In genomic region chr2:34547900-34548299, GRCh38 we compare ENCODE assay signal across 36 cellular contexts.
"Had no signal": no experiment of that assay in that cellular context is flagged by ENCODE, and none has a peak within 500 bp of the region (broad histone marks: within the 10 kb centered on the region; RNA-seq: fewer than 3 reads in every experiment).

No MANE protein-coding gene starts in this region.

- ATAC-seq: esophagus mucosa; gastrocnemius medialis; heart left ventricle; left colon; lower lobe of right lung; mucosa of descending colon; natural killer cell treated with Interleukin-12 subunit alpha and Interleukin-12 subunit beta and Interleukin-15 and Interleukin-18, amount 100 ng/mL, for 72 hours; sciatic nerve; stimulated activated memory B cell treated with anti-CD40 and anti-IgM and Interleukin-4, amounts not matched to agents 10 μg/mL and 1 μg/mL and 100 μg/mL, for 72 hours; stimulated activated naive CD8-positive, alpha-beta T cell treated with anti-CD3 and anti-CD28 coated beads, Interleukin-15, Interleukin-2, amounts not matched to agents 100 U/mL and 50 U/mL, for 24 hours had no signal

- H3K9me3 Mint-ChIP-seq: neural crest cell had no signal

- H3K4me3 ChIP-seq: colonic mucosa, gastrocnemius medialis, heart left ventricle, hepatocyte, left ventricle myocardium inferior, lower lobe of right lung, mucosa of descending colon, smooth muscle cell, thoracic aorta, tibial nerve, upper lobe of left lung had no signal

- H3K27ac ChIP-seq: colonic mucosa, epithelial cell of prostate, gastrocnemius medialis, heart left ventricle, hepatocyte, left ventricle myocardium inferior, lower lobe of right lung, neutrophil, parathyroid adenoma, thoracic aorta, tibial nerve, upper lobe of left lung had no signal

- H3K4me1 ChIP-seq: colonic mucosa, gastrocnemius medialis, heart left ventricle, left ventricle myocardium inferior, lower lobe of right lung, parathyroid adenoma, tibial nerve, upper lobe of left lung had no signal

- H3K79me2 ChIP-seq: hepatocyte, parathyroid adenoma had no signal

- H3K36me3 ChIP-seq: colonic mucosa, gastrocnemius medialis, heart left ventricle, left ventricle myocardium inferior, lower lobe of right lung, neutrophil, thoracic aorta, tibial nerve, upper lobe of left lung had no signal

- H3K27me3 Mint-ChIP-seq: dendritic cell treated with granulocyte-macrophage colony-stimulating factor and Interleukin-4, amounts not matched to agents 40 ng/mL and 50 ng/mL, for 4 days; memory B cell; naive B cell; natural killer cell treated with Interleukin-12 subunit alpha and Interleukin-12 subunit beta and Interleukin-15 and Interleukin-18, amount 100 ng/mL, for 72 hours; stimulated activated memory B cell treated with anti-CD40 and anti-IgM and Interleukin-4, amounts not matched to agents 10 μg/mL and 1 μg/mL and 100 μg/mL, for 72 hours had no signal

- DNase-seq: colonic mucosa; effector CD8-positive, alpha-beta T cell; foreskin fibroblast; gastrocnemius medialis; heart left ventricle; kidney glomerular epithelial cell; left colon; left ventricle myocardium inferior; lower lobe of right lung; mucosa of descending colon; naive B cell; stimulated activated CD4-positive, alpha-beta T cell treated with anti-CD3 and anti-CD28 coated beads, Interleukin-12 subunit alpha, Interleukin-12 subunit beta, amount 100 ng/mL, for 4 hours; stimulated activated CD4-positive, alpha-beta T cell treated with anti-CD3 and anti-CD28 coated beads, Interleukin-2, amount 100 ng/mL, for 24 hours; stimulated activated CD4-positive, alpha-beta T cell treated with anti-CD3 and anti-CD28 coated beads, Interleukin-4, amount 100 ng/mL, for 4 hours; stimulated activated naive CD8-positive, alpha-beta T cell treated with anti-CD3 and anti-CD28 coated beads, Interleukin-15, Interleukin-2, amounts not matched to agents 100 U/mL and 50 U/mL, for 24 hours; substantia nigra; upper lobe of left lung had no signal

- H3K4me3 Mint-ChIP-seq: dendritic cell treated with granulocyte-macrophage colony-stimulating factor and Interleukin-4, amounts not matched to agents 40 ng/mL and 50 ng/mL, for 4 days; endodermal cell; memory B cell; mesothelial cell of epicardium; naive B cell; natural killer cell treated with Interleukin-12 subunit alpha and Interleukin-12 subunit beta and Interleukin-15 and Interleukin-18, amount 100 ng/mL, for 72 hours; neural crest cell; stimulated activated memory B cell treated with anti-CD40 and anti-IgM and Interleukin-4, amounts not matched to agents 10 μg/mL and 1 μg/mL and 100 μg/mL, for 72 hours had no signal

- H3K4me1 Mint-ChIP-seq: endodermal cell; memory B cell; mesothelial cell of epicardium; naive B cell; neural crest cell; stimulated activated memory B cell treated with anti-CD40 and anti-IgM and Interleukin-4, amounts not matched to agents 10 μg/mL and 1 μg/mL and 100 μg/mL, for 72 hours had no signal

- H3K27me3 ChIP-seq: colonic mucosa, gastrocnemius medialis, heart left ventricle, hepatocyte, neutrophil, tibial nerve, upper lobe of left lung had no signal

- FAIRE-seq: islet of Langerhans, urothelium cell line had no signal

- H3K9ac ChIP-seq: parathyroid adenoma had no signal

- H3K36me3 Mint-ChIP-seq: memory B cell; mesothelial cell of epicardium; naive B cell; stimulated activated memory B cell treated with anti-CD40 and anti-IgM and Interleukin-4, amounts not matched to agents 10 μg/mL and 1 μg/mL and 100 μg/mL, for 72 hours had no signal

- H3K27ac Mint-ChIP-seq: dendritic cell treated with granulocyte-macrophage colony-stimulating factor and Interleukin-4, amounts not matched to agents 40 ng/mL and 50 ng/mL, for 4 days; endodermal cell; memory B cell; mesothelial cell of epicardium; naive B cell; natural killer cell treated with Interleukin-12 subunit alpha and Interleukin-12 subunit beta and Interleukin-15 and Interleukin-18, amount 100 ng/mL, for 72 hours; progenitor cell of endocrine pancreas; stimulated activated memory B cell treated with anti-CD40 and anti-IgM and Interleukin-4, amounts not matched to agents 10 μg/mL and 1 μg/mL and 100 μg/mL, for 72 hours had no signal

- H3K9me3 ChIP-seq: colonic mucosa, gastrocnemius medialis, lower lobe of right lung, mucosa of descending colon, neutrophil, thoracic aorta had no signal

- H3K4me2 ChIP-seq: hepatocyte, smooth muscle cell had no signal

- H2AFZ ChIP-seq: hepatocyte, parathyroid adenoma had no signal
